ENCODE assay signal across 8 cellular contexts in the genomic region with DNA sequence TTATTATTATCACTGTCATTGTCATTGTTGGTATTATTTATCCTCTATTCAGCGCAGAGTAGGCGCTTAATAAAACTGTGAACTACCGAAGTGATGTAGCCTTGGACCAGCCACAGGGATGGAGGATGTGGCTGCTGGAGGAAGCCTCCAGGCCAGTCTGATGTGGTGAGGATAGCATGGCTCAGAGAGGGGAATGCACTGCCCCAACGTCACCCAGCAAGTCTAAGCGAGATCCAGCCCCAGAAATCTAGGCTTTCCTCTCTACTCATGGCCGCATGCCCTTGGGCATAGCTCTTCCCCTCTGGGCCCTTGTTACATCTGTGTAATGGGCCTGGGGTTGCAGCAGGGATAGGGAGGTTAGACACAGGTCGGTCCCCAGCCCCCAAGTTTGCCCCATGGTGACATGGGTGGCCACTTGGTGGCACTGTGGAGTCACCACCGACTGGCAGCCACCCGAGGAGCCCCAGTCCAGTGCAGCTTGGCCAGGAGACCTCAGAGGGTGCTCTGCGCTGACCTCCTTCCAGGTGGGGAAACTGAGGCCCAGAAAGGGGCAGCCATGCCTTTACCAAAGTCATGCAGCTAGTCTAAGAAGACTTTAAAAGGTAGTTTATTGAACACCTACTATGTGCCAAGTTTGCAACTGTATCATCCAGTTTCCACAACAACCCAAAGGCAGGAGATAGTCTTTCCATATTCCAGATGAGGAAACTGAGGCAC.
DNase-seq lines count a peak whose midpoint lies in the region; ATAC-seq and TF ChIP-seq lines count a peak whose summit lies in the region.

No MANE protein-coding gene starts in this region.

- no peak overlapping the region for H3K4me2 ChIP-seq in Loucy (ENCODE audit: low read depth, low read length, poor library complexity, severe bottlenecking)

- peaks cover 12% of the 10 kb centered on the region for H3K9me3 Mint-ChIP-seq in activated naive CD8-positive, alpha-beta T cell treated with anti-CD3 and anti-CD28 coated beads, Interleukin-2, amount 50 U/mL, for 24 hours

- no peaks in the 10 kb centered on the region for H4K20me1 ChIP-seq in Loucy (ENCODE audit: insufficient read depth, low read length, poor library complexity, severe bottlenecking)

- peak; percentile 69 for TF ChIP-seq CTCF in Loucy (conservative IDR thresholded peaks at IDR 0.05; ENCODE audit: low read length)

- no peaks in the 10 kb centered on the region for H3K36me3 ChIP-seq in Loucy (ENCODE audit: insufficient read depth, low read length)

- H3F3A ChIP-seq in Loucy (ENCODE audit: low read depth), result no peaks in the 10 kb centered on the region

- no peaks in the 10 kb centered on the region for H3K79me2 ChIP-seq in Loucy (ENCODE audit: insufficient read depth, low read length)

- H3K4me3 ChIP-seq in Loucy (ENCODE audit: low read length, poor library complexity, severe bottlenecking), result no peak overlapping the region

- no peak overlapping the region for H3K27ac Mint-ChIP-seq in activated naive CD8-positive, alpha-beta T cell treated with anti-CD3 and anti-CD28 coated beads, Interleukin-2, amount 50 U/mL, for 24 hours

- no peak overlapping the region for H3K9ac ChIP-seq in Loucy (ENCODE audit: low read depth, low read length, poor library complexity, severe bottlenecking)

- no peaks in the 10 kb centered on the region for H3K4me1 Mint-ChIP-seq in activated naive CD8-positive, alpha-beta T cell treated with anti-CD3 and anti-CD28 coated beads, Interleukin-2, amount 50 U/mL, for 24 hours

- H3K9me3 ChIP-seq in Loucy (ENCODE audit: insufficient read depth, low read depth, low read length), result no peaks in the 10 kb centered on the region

- DNase-seq in NCI-H446 (lab: John Stamatoyannopoulos, UW) (peak; percentile 15 to 50), NCI-H446 treated with DMSO at 0.1 percent for 48 hours (lab: John Stamatoyannopoulos, UW) (no peak), hypothalamus (lab: John Stamatoyannopoulos, UW) (peak in 27 of 51 donors; percentile 1 to 56 (median 10))
- DNase-seq in activated naive CD8-positive, alpha-beta T cell treated with anti-CD3 and anti-CD28 coated beads, Interleukin-2, amount 50 U/mL, for 24 hours, result peak; percentile 41
- peak; percentile 20 for DNase-seq in stimulated activated CD8-positive, alpha-beta memory T cell treated with anti-CD3 and anti-CD28 coated beads, Interleukin-2, amount 100 ng/mL, for 48 hours (ENCODE audit: low read depth in 2 of 2)

- no peaks in the 10 kb centered on the region for H3K36me3 Mint-ChIP-seq in activated naive CD8-positive, alpha-beta T cell treated with anti-CD3 and anti-CD28 coated beads, Interleukin-2, amount 50 U/mL, for 24 hours (ENCODE audit: low read depth)

- H3K4me3 Mint-ChIP-seq in activated naive CD8-positive, alpha-beta T cell treated with anti-CD3 and anti-CD28 coated beads, Interleukin-2, amount 50 U/mL, for 24 hours, result no peak overlapping the region

- H2AFZ ChIP-seq in Loucy (ENCODE audit: low read length), result no peak overlapping the region

- no peak for ATAC-seq in activated naive CD8-positive, alpha-beta T cell treated with anti-CD3 and anti-CD28 coated beads, Interleukin-2, amount 50 U/mL, for 24 hours
- no peak for ATAC-seq in GM21447 (IDR thresholded peaks at IDR 0.05; ENCODE audit: unreplicated experiment)
- no peak for ATAC-seq in GM21360 (IDR thresholded peaks at IDR 0.05; ENCODE audit: unreplicated experiment)

- H3K27me3 Mint-ChIP-seq in activated naive CD8-positive, alpha-beta T cell treated with anti-CD3 and anti-CD28 coated beads, Interleukin-2, amount 50 U/mL, for 24 hours, result peaks cover 2% of the 10 kb centered on the region

- no peaks in the 10 kb centered on the region for H3K9me2 ChIP-seq in Loucy (replicated peaks; ENCODE audit: low read depth, low read length)

- no peaks in the 10 kb centered on the region for H3K27me3 ChIP-seq in Loucy (ENCODE audit: insufficient read depth, low read length, poor library complexity, severe bottlenecking)

- no peaks in the 10 kb centered on the region for H3K4me1 ChIP-seq in Loucy (ENCODE audit: insufficient read depth, low read length, poor library complexity, severe bottlenecking)
